In genomic region chr21:34926784-34927548, GRCh38 we compare ENCODE assay signal across 10 cellular contexts.
A peak's percentile ranks its signal among the peaks of the same experiment; 100 is the strongest.
DNase-seq lines count a peak whose midpoint lies in the region; ATAC-seq and TF ChIP-seq lines count a peak whose summit lies in the region.
"Had no signal": no experiment of that assay in that cellular context is flagged by ENCODE, and none has a peak within 500 bp of the region (broad histone marks: within the 10 kb centered on the region; RNA-seq: fewer than 3 reads in every experiment).

No MANE protein-coding gene starts in this region.

- H3K9me3 Mint-ChIP-seq in Calu3 (ENCODE audit: low read depth, unreplicated experiment): peaks cover 5% of the 10 kb centered on the region
- H3K9me3 Mint-ChIP-seq in effector memory CD8-positive, alpha-beta T cell: no peaks in the 10 kb centered on the region
- H3K9me3 Mint-ChIP-seq in nephron: no peaks in the 10 kb centered on the region
- H3K9me3 Mint-ChIP-seq in activated naive CD4-positive, alpha-beta T cell treated with anti-CD3 and anti-CD28 coated beads, Interleukin-2, amount 10 ng/mL, durations not matched to agents 7 days and 5 days: peaks cover 2% of the 10 kb centered on the region
- H3K9me3 Mint-ChIP-seq: neural crest cell had no signal

- TF ChIP-seq POLR2A in spleen (IDR thresholded peaks at IDR 0.05): no peak

- H3K9me3 ChIP-seq in spleen: no peaks in the 10 kb centered on the region

- H3K4me1 Mint-ChIP-seq in Calu3 (ENCODE audit: low read depth, unreplicated experiment) (peaks cover 34% of the 10 kb centered on the region), nephron (peaks cover 7% of the 10 kb centered on the region)
- peaks cover 40 to 53% of the 10 kb centered on the region in 2 donors for H3K4me1 Mint-ChIP-seq in effector memory CD8-positive, alpha-beta T cell (ENCODE audit: low read depth in 2 of 2)
- peaks cover 16% of the 10 kb centered on the region for H3K4me1 Mint-ChIP-seq in activated naive CD4-positive, alpha-beta T cell treated with anti-CD3 and anti-CD28 coated beads, Interleukin-2, amount 10 ng/mL, durations not matched to agents 7 days and 5 days
- H3K4me1 Mint-ChIP-seq: neural crest cell had no signal

- no peaks in the 10 kb centered on the region for H3K27me3 ChIP-seq in spleen (replicated peaks in 1 of 7)

- DNase-seq in Calu3: peak; percentile 35
- peak; percentile 72 for DNase-seq in LHCN-M2 (ENCODE audit: low read depth)
- no peak for DNase-seq in effector memory CD8-positive, alpha-beta T cell
- DNase-seq in spleen: no peak
- DNase-seq in NCI-H510A (lab: John Stamatoyannopoulos, UW): no peak
- no peak for DNase-seq in activated naive CD4-positive, alpha-beta T cell treated with anti-CD3 and anti-CD28 coated beads, Interleukin-2, amount 10 ng/mL, durations not matched to agents 7 days and 5 days

- H3K27ac ChIP-seq in spleen: no peak overlapping the region

- no peaks in the 10 kb centered on the region for H3K36me3 ChIP-seq in spleen

- H3K4me3 Mint-ChIP-seq in Calu3 (ENCODE audit: low read depth, unreplicated experiment) (peak overlapping the region; percentile 43), nephron (no peak overlapping the region)
- no peak overlapping the region for H3K4me3 Mint-ChIP-seq in effector memory CD8-positive, alpha-beta T cell
- H3K4me3 Mint-ChIP-seq in activated naive CD4-positive, alpha-beta T cell treated with anti-CD3 and anti-CD28 coated beads, Interleukin-2, amount 10 ng/mL, durations not matched to agents 7 days and 5 days: no peak overlapping the region
- H3K4me3 Mint-ChIP-seq: neural crest cell had no signal

- no peak for ATAC-seq in effector memory CD8-positive, alpha-beta T cell (replicated peaks)
- no peak for ATAC-seq in GM21619 (IDR thresholded peaks at IDR 0.05; ENCODE audit: unreplicated experiment)
- ATAC-seq: Panc1 had no signal

- H3K27me3 Mint-ChIP-seq in Calu3 (ENCODE audit: unreplicated experiment): no peaks in the 10 kb centered on the region
- no peaks in the 10 kb centered on the region for H3K27me3 Mint-ChIP-seq in effector memory CD8-positive, alpha-beta T cell
- no peaks in the 10 kb centered on the region for H3K27me3 Mint-ChIP-seq in nephron (ENCODE audit: low read depth)
- no peaks in the 10 kb centered on the region for H3K27me3 Mint-ChIP-seq in activated naive CD4-positive, alpha-beta T cell treated with anti-CD3 and anti-CD28 coated beads, Interleukin-2, amount 10 ng/mL, durations not matched to agents 7 days and 5 days

- H3K27ac Mint-ChIP-seq in Calu3 (ENCODE audit: unreplicated experiment): no peak overlapping the region
- H3K27ac Mint-ChIP-seq in effector memory CD8-positive, alpha-beta T cell: peak overlapping the region; percentile 0 to 27
- peak overlapping the region in 2 of 3 experiments; percentile 20 to 25 for H3K27ac Mint-ChIP-seq in nephron
- no peak overlapping the region for H3K27ac Mint-ChIP-seq in activated naive CD4-positive, alpha-beta T cell treated with anti-CD3 and anti-CD28 coated beads, Interleukin-2, amount 10 ng/mL, durations not matched to agents 7 days and 5 days

- CTCF ChIA-PET in Calu3 (lab: Charles Lee): interaction anchor here (0.6 kb wide), 1 partner anchor 45 kb away, joined by 3 read pairs; no protein-coding TSS in a partner anchor
- CTCF ChIA-PET in activated naive CD4-positive, alpha-beta T cell treated with anti-CD3 and anti-CD28 coated beads, Interleukin-2, amount 10 ng/mL, durations not matched to agents 7 days and 5 days (lab: Charles Lee): no interaction called here

- intact Hi-C loops in Calu3 (cut with micrococcal nuclease; ENCODE audit: unreplicated experiment): no loop called here
- intact Hi-C loops in spleen (cut with DNase I; ENCODE audit: low total_unique reads): no loop called here

- WGBS in spleen, 5 donors: 61 to 75% (median 69%) methylated on average over 8 of the region's 8 CpGs

- H3K36me3 Mint-ChIP-seq in Calu3 (ENCODE audit: insufficient read depth, unreplicated experiment) (no peaks in the 10 kb centered on the region), nephron (ENCODE audit: low read depth) (no peaks in the 10 kb centered on the region)
- peaks cover 5% of the 10 kb centered on the region for H3K36me3 Mint-ChIP-seq in effector memory CD8-positive, alpha-beta T cell (ENCODE audit: insufficient read depth)
- peaks cover 24% of the 10 kb centered on the region for H3K36me3 Mint-ChIP-seq in activated naive CD4-positive, alpha-beta T cell treated with anti-CD3 and anti-CD28 coated beads, Interleukin-2, amount 10 ng/mL, durations not matched to agents 7 days and 5 days

- H3K4me1 ChIP-seq in spleen: peaks cover 0 to 54% (median 11%) of the 10 kb centered on the region in 6 donors

- TF ChIP-seq CTCF in Calu3 (IDR thresholded peaks at IDR 0.05; ENCODE audit: unreplicated experiment): no peak
- TF ChIP-seq CTCF in nephron (IDR thresholded peaks at IDR 0.05; ENCODE audit: unreplicated experiment in 3 of 3): no peak
- no peak for TF ChIP-seq CTCF in spleen (IDR thresholded peaks at IDR 0.05 in 8 of 11, conservative IDR thresholded peaks at IDR 0.05 in 3 of 11)

- no TSS peak for BruUV-seq in Calu3 (replicated peaks; lab: Mats Ljungman, UMichigan)

- H3K4me3 ChIP-seq in spleen: no peak overlapping the region

Comparison
In these comparisons a context has a peak if more than half of its experiments do, and no peak if none do; other contexts are left out.
1. DNase-seq: peak in Calu3 (single experiment) and LHCN-M2 (single experiment); none in effector memory CD8-positive, alpha-beta T cell (0 of 3), spleen (single experiment), NCI-H510A (single experiment) and activated naive CD4-positive, alpha-beta T cell treated with anti-CD3 and anti-CD28 coated beads, Interleukin-2, amount 10 ng/mL, durations not matched to agents 7 days and 5 days (single experiment).
2. H3K27ac Mint-ChIP-seq: peak in effector memory CD8-positive, alpha-beta T cell (2 of 2) and nephron (2 of 3); none in Calu3 (single experiment) and activated naive CD4-positive, alpha-beta T cell treated with anti-CD3 and anti-CD28 coated beads, Interleukin-2, amount 10 ng/mL, durations not matched to agents 7 days and 5 days (single experiment).